Comparison of ENCODE assay signal across 25 cellular contexts in the genomic region with DNA sequence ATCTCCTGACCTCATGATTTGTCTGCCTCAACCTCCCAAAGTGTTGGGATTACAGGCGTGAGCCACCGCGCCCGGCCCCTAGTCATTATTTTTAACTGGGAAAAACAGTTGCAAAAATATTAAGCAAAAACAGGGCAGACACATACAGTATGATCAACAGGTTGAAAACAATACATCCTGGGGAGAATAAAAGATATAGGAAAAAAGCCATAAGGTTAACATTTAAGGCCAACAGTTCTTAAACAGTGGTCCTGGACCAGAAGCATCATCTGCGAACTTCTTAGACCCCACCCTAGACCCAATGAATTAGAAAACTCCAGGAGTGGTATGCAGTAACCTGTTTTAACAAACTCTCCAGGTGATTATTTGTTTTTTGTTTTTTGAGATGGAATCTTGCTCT.
"Had no signal": no experiment of that assay in that cellular context is flagged by ENCODE, and none has a peak within 500 bp of the region (broad histone marks: within the 10 kb centered on the region; RNA-seq: fewer than 3 reads in every experiment).

No MANE protein-coding gene starts in this region.

- H3K9ac ChIP-seq: parathyroid adenoma had no signal

- H3K36me3 ChIP-seq: colonic mucosa, lower lobe of right lung, transverse colon, uterus had no signal

- ATAC-seq: activated T-cell treated with anti-CD3 and anti-CD28 coated beads, Interleukin-2, amount 50 U/mL, for 4 hours; activated T-helper 17 cell treated with anti-CD3 and anti-CD28 coated beads, Interleukin-2, amount 50 U/mL, for 72 hours; body of pancreas; left lung; lower lobe of right lung had no signal

- H3K4me1 ChIP-seq: colonic mucosa had no signal

- H3K27ac Mint-ChIP-seq: activated T-helper 17 cell treated with anti-CD3 and anti-CD28 coated beads, Interleukin-2, amount 50 U/mL, for 72 hours; T-helper 2 cell treated with Interferon-gamma antibody and Interleukin-4, amounts not matched to agents 5 μg/mL and 100 μg/mL, for 36 hours had no signal

- H3K27me3 Mint-ChIP-seq: activated naive CD4-positive, alpha-beta T cell treated with anti-CD3 and anti-CD28 coated beads, Interleukin-2, amount 50 U/mL, for 24 hours; activated T-helper 17 cell treated with anti-CD3 and anti-CD28 coated beads, Interleukin-2, amount 50 U/mL, for 72 hours; naive B cell had no signal

- H3K4me3 ChIP-seq: body of pancreas, colonic mucosa, esophagus squamous epithelium, left lung, lower lobe of right lung, right atrium auricular region, spleen, transverse colon, uterus had no signal

- H3K9me3 ChIP-seq: body of pancreas, colonic mucosa, esophagus squamous epithelium, left lung, lower lobe of right lung, right atrium auricular region, transverse colon, uterus had no signal

- DNase-seq: activated CD4-positive, alpha-beta T cell treated with anti-CD3 and anti-CD28 coated beads for 4 hours; activated CD4-positive, alpha-beta T cell treated with anti-CD3 and anti-CD28 coated beads, Interleukin-2, amount 50 U/mL, for 4 hours; activated CD8-positive, alpha-beta memory T cell treated with anti-CD3 and anti-CD28 coated beads, Interleukin-2, amount 50 U/mL, for 48 hours; activated T-cell treated with anti-CD3 and anti-CD28 coated beads, Interleukin-2, amount 50 U/mL, for 4 hours; body of pancreas; colonic mucosa; effector CD8-positive, alpha-beta T cell; esophagus squamous epithelium; foreskin melanocyte; left lung; lower lobe of right lung; mesendoderm; naive B cell; nephron progenitor cell; nucleus accumbens; spleen; stimulated activated naive CD4-positive, alpha-beta T cell treated with Interleukin-2 at 50 U/mL for 16 hours; transverse colon; uterus had no signal

- H3K27me3 ChIP-seq: body of pancreas, colonic mucosa, esophagus squamous epithelium, left lung, right atrium auricular region, spleen, transverse colon, uterus had no signal

- H3K27ac ChIP-seq: colonic mucosa, epithelial cell of prostate, parathyroid adenoma, right atrium auricular region, spleen had no signal

- H3K9me3 Mint-ChIP-seq: activated naive CD4-positive, alpha-beta T cell treated with anti-CD3 and anti-CD28 coated beads, Interleukin-2, amount 50 U/mL, for 24 hours; activated T-helper 17 cell treated with anti-CD3 and anti-CD28 coated beads, Interleukin-2, amount 50 U/mL, for 72 hours; T-helper 2 cell treated with Interferon-gamma antibody and Interleukin-4, amounts not matched to agents 5 μg/mL and 100 μg/mL, for 36 hours had no signal

- H3K4me1 Mint-ChIP-seq: activated T-helper 17 cell treated with anti-CD3 and anti-CD28 coated beads, Interleukin-2, amount 50 U/mL, for 72 hours; nephron progenitor cell had no signal

- H3K4me3 Mint-ChIP-seq: activated naive CD4-positive, alpha-beta T cell treated with anti-CD3 and anti-CD28 coated beads, Interleukin-2, amount 50 U/mL, for 24 hours; activated T-cell treated with anti-CD3 and anti-CD28 coated beads, Interleukin-2, amount 50 U/mL, for 4 hours; activated T-helper 17 cell treated with anti-CD3 and anti-CD28 coated beads, Interleukin-2, amount 50 U/mL, for 72 hours; nephron progenitor cell; T-helper 2 cell treated with Interferon-gamma antibody and Interleukin-4, amounts not matched to agents 5 μg/mL and 100 μg/mL, for 36 hours had no signal

- H2AFZ ChIP-seq: parathyroid adenoma had no signal
